In genomic region chr13:40639226-40639681, GRCh38 we compare ENCODE assay signal across 9 cellular contexts. TPM values are rescaled to one million over a fixed set of nuclear protein-coding genes. Genes with fewer than 3 reads are reported as not detected.
DNase-seq lines count a peak whose midpoint lies in the region; ATAC-seq, FAIRE-seq and TF ChIP-seq lines count a peak whose summit lies in the region.
"Had no signal": no experiment of that assay in that cellular context is flagged by ENCODE, and none has a peak within 500 bp of the region (broad histone marks: within the 10 kb centered on the region; RNA-seq: fewer than 3 reads in every experiment).

No MANE protein-coding gene starts in this region.

- peaks cover 37% of the 10 kb centered on the region for H4K20me1 ChIP-seq in astrocyte (ENCODE audit: insufficient read depth, low read length)

- H3K4me3 Mint-ChIP-seq in activated CD4-positive, alpha-beta T cell treated with anti-CD3 and anti-CD28 coated beads for 36 hours: no peak overlapping the region
- no peak overlapping the region for H3K4me3 Mint-ChIP-seq in activated CD4-positive, alpha-beta T cell treated with anti-CD3 and anti-CD28 coated beads, Interleukin-2, amount 10 ng/mL, durations not matched to agents 24 days and 14 days
- H3K4me3 Mint-ChIP-seq in astrocyte (ENCODE audit: unreplicated experiment): no peak overlapping the region
- H3K4me3 Mint-ChIP-seq: activated CD4-positive, alpha-beta memory T cell treated with anti-CD3 and anti-CD28 coated beads, Interleukin-2, amount 10 ng/mL, durations not matched to agents 7 days and 5 days had no signal

- CTCF ChIA-PET in activated CD4-positive, alpha-beta T cell treated with anti-CD3 and anti-CD28 coated beads for 36 hours (lab: Charles Lee): interaction anchor here (0.9 to 2.8 kb wide), 2 partner anchors 13 to 14 kb away, joined by 5 to 8 read pairs; no protein-coding TSS in a partner anchor

- TF ChIP-seq CTCF in astrocyte (IDR thresholded peaks at IDR 0.05; ENCODE audit: insufficient read depth, low read depth, low read length) (no peak), right lobe of liver (IDR thresholded peaks at IDR 0.05) (no peak), thyroid gland (IDR thresholded peaks at IDR 0.05) (no peak)

- H3K27ac Mint-ChIP-seq in activated CD4-positive, alpha-beta T cell treated with anti-CD3 and anti-CD28 coated beads for 36 hours: peak overlapping the region; percentile 22
- no peak overlapping the region for H3K27ac Mint-ChIP-seq in activated CD4-positive, alpha-beta T cell treated with anti-CD3 and anti-CD28 coated beads, Interleukin-2, amount 10 ng/mL, durations not matched to agents 24 days and 14 days
- peak overlapping the region; percentile 84 for H3K27ac Mint-ChIP-seq in astrocyte (ENCODE audit: unreplicated experiment)

- H3K4me3 ChIP-seq in astrocyte (ENCODE audit: insufficient read depth, low read depth, low read length) (no peak overlapping the region), right lobe of liver (no peak overlapping the region), thyroid gland (replicated peaks in 1 of 3) (no peak overlapping the region)

- TF ChIP-seq POLR2A in right lobe of liver (IDR thresholded peaks at IDR 0.05): no peak
- TF ChIP-seq POLR2A in thyroid gland (IDR thresholded peaks at IDR 0.05): no peak

- H3K9me3 ChIP-seq in astrocyte (ENCODE audit: insufficient read depth, low read depth, low read length): no peaks in the 10 kb centered on the region
- H3K9me3 ChIP-seq in right lobe of liver: no peaks in the 10 kb centered on the region
- H3K9me3 ChIP-seq in thyroid gland: no peaks in the 10 kb centered on the region

- intact Hi-C loops in activated CD4-positive, alpha-beta T cell treated with anti-CD3 and anti-CD28 coated beads for 36 hours (cut with DNase I, micrococcal nuclease): no loop called here
- intact Hi-C loops in activated CD4-positive, alpha-beta T cell treated with anti-CD3 and anti-CD28 coated beads, Interleukin-2, amount 10 ng/mL, durations not matched to agents 24 days and 14 days (cut with micrococcal nuclease): no loop called here
- intact Hi-C loops in right lobe of liver (cut with DNase I): no loop called here
- intact Hi-C loops in thyroid gland (cut with DNase I): no loop called here

- peaks cover 9% of the 10 kb centered on the region for H3K79me2 ChIP-seq in astrocyte (ENCODE audit: insufficient read depth, low read length)

- POLR2A ChIA-PET in activated CD4-positive, alpha-beta T cell treated with anti-CD3 and anti-CD28 coated beads for 36 hours (lab: Charles Lee): no interaction called here

- peaks cover 27% of the 10 kb centered on the region for H3K36me3 Mint-ChIP-seq in activated CD4-positive, alpha-beta T cell treated with anti-CD3 and anti-CD28 coated beads for 36 hours (ENCODE audit: low read depth)
- H3K36me3 Mint-ChIP-seq in activated CD4-positive, alpha-beta T cell treated with anti-CD3 and anti-CD28 coated beads, Interleukin-2, amount 10 ng/mL, durations not matched to agents 24 days and 14 days (ENCODE audit: low read depth): peaks cover 34% of the 10 kb centered on the region
- peaks cover 1% of the 10 kb centered on the region for H3K36me3 Mint-ChIP-seq in astrocyte (ENCODE audit: low read depth, unreplicated experiment)

- H3K4me2 ChIP-seq in astrocyte (ENCODE audit: low read length): no peak overlapping the region

- H3K4me1 ChIP-seq in astrocyte (ENCODE audit: insufficient read depth, low read length): no peaks in the 10 kb centered on the region
- peaks cover 0 to 38% (median 15%) of the 10 kb centered on the region in 4 donors for H3K4me1 ChIP-seq in right lobe of liver
- H3K4me1 ChIP-seq in thyroid gland: peaks cover 49 to 68% of the 10 kb centered on the region in 2 donors

- H3K27me3 ChIP-seq in astrocyte (ENCODE audit: insufficient read depth, low read length) (no peaks in the 10 kb centered on the region), right lobe of liver (no peaks in the 10 kb centered on the region), thyroid gland (no peaks in the 10 kb centered on the region)

- WGBS in right lobe of liver (ENCODE audit: insufficient coverage, low coverage, low lambda C conversion rate, missing lambda C conversion rate): 26% methylated on average over 4 of the region's 4 CpGs
- 59 to 67% methylated on average over 4 of the region's 4 CpGs for WGBS in thyroid gland, 2 donors

- no peaks in the 10 kb centered on the region for H3K9me3 Mint-ChIP-seq in activated CD4-positive, alpha-beta T cell treated with anti-CD3 and anti-CD28 coated beads for 36 hours (ENCODE audit: low read depth)
- H3K9me3 Mint-ChIP-seq in activated CD4-positive, alpha-beta T cell treated with anti-CD3 and anti-CD28 coated beads, Interleukin-2, amount 10 ng/mL, durations not matched to agents 24 days and 14 days: no peaks in the 10 kb centered on the region
- no peaks in the 10 kb centered on the region for H3K9me3 Mint-ChIP-seq in astrocyte (ENCODE audit: unreplicated experiment)
- H3K9me3 Mint-ChIP-seq: activated CD4-positive, alpha-beta memory T cell treated with anti-CD3 and anti-CD28 coated beads, Interleukin-2, amount 10 ng/mL, durations not matched to agents 7 days and 5 days had no signal

- H3K36me3 ChIP-seq in astrocyte (ENCODE audit: insufficient read depth, low read length) (no peaks in the 10 kb centered on the region), right lobe of liver (no peaks in the 10 kb centered on the region), thyroid gland (no peaks in the 10 kb centered on the region)

- ATAC-seq in activated CD4-positive, alpha-beta T cell treated with anti-CD3 and anti-CD28 coated beads for 36 hours: no peak
- peak; percentile 82 to 95 (median 88) for ATAC-seq in right lobe of liver
- no peak for ATAC-seq in HG03045 (IDR thresholded peaks at IDR 0.05; ENCODE audit: unreplicated experiment)
- no peak for ATAC-seq in GM19351 (IDR thresholded peaks at IDR 0.05; ENCODE audit: unreplicated experiment)
- ATAC-seq in HG02938 (IDR thresholded peaks at IDR 0.05; ENCODE audit: unreplicated experiment): no peak

- H3K27me3 Mint-ChIP-seq in activated CD4-positive, alpha-beta T cell treated with anti-CD3 and anti-CD28 coated beads for 36 hours: no peaks in the 10 kb centered on the region
- H3K27me3 Mint-ChIP-seq in activated CD4-positive, alpha-beta T cell treated with anti-CD3 and anti-CD28 coated beads, Interleukin-2, amount 10 ng/mL, durations not matched to agents 24 days and 14 days: no peaks in the 10 kb centered on the region
- H3K27me3 Mint-ChIP-seq in astrocyte (ENCODE audit: low read depth, unreplicated experiment): no peaks in the 10 kb centered on the region
- H3K27me3 Mint-ChIP-seq: activated CD4-positive, alpha-beta memory T cell treated with anti-CD3 and anti-CD28 coated beads, Interleukin-2, amount 10 ng/mL, durations not matched to agents 7 days and 5 days had no signal

- no peak overlapping the region for H3K27ac ChIP-seq in astrocyte (ENCODE audit: low read depth, low read length)
- peak overlapping the region in 2 of 3 donors; percentile 7 to 35 for H3K27ac ChIP-seq in right lobe of liver
- peak overlapping the region in 2 of 3 donors; percentile 32 to 35 for H3K27ac ChIP-seq in thyroid gland

- FAIRE-seq in astrocyte (lab: Jason Lieb, UNC): no peak

- no peak for DNase-seq in activated CD4-positive, alpha-beta T cell treated with anti-CD3 and anti-CD28 coated beads for 36 hours
- DNase-seq in activated CD4-positive, alpha-beta T cell treated with anti-CD3 and anti-CD28 coated beads, Interleukin-2, amount 10 ng/mL, durations not matched to agents 24 days and 14 days: no peak
- no peak for DNase-seq in astrocyte (ENCODE audit: low read depth)
- peak in 1 of 3 donors; percentile 46 for DNase-seq in right lobe of liver
- no peak for DNase-seq in thyroid gland
- DNase-seq: activated CD4-positive, alpha-beta memory T cell treated with anti-CD3 and anti-CD28 coated beads, Interleukin-2, amount 10 ng/mL, durations not matched to agents 7 days and 5 days had no signal

- no peak overlapping the region for H3K9ac ChIP-seq in astrocyte (ENCODE audit: low read length)

- peaks cover 88% of the 10 kb centered on the region for H3K4me1 Mint-ChIP-seq in activated CD4-positive, alpha-beta T cell treated with anti-CD3 and anti-CD28 coated beads for 36 hours
- peaks cover 68% of the 10 kb centered on the region for H3K4me1 Mint-ChIP-seq in activated CD4-positive, alpha-beta T cell treated with anti-CD3 and anti-CD28 coated beads, Interleukin-2, amount 10 ng/mL, durations not matched to agents 24 days and 14 days
- H3K4me1 Mint-ChIP-seq in astrocyte (ENCODE audit: low read depth, unreplicated experiment): peaks cover 25% of the 10 kb centered on the region

- H2AFZ ChIP-seq in astrocyte (ENCODE audit: low read depth, low read length): no peak overlapping the region

RNA-seq across cellular contexts. Expression of gene FOXO1, which starts 27.2 kb away (rescaled TPM):
- 10 to 100 TPM; 37.5 to 42.5 TPM for total RNA-seq in activated CD4-positive, alpha-beta T cell treated with anti-CD3 and anti-CD28 coated beads for 36 hours
- total RNA-seq in activated CD4-positive, alpha-beta T cell treated with anti-CD3 and anti-CD28 coated beads, Interleukin-2, amount 10 ng/mL, durations not matched to agents 24 days and 14 days: 38.1 and 39.6 TPM in 2 replicates
- total RNA-seq in astrocyte (8.8 and 10.4 TPM in 2 replicates), right lobe of liver (10 to 100 TPM; 12.3 to 27.7 (median 14.6) TPM), thyroid gland (10 to 100 TPM; 65.2 to 92.9 (median 70.0) TPM)

Comparison
In these comparisons a context has a peak if more than half of its experiments do, and no peak if none do; other contexts are left out.
1. ATAC-seq: peak in right lobe of liver (4 of 4); none in activated CD4-positive, alpha-beta T cell treated with anti-CD3 and anti-CD28 coated beads for 36 hours (single experiment), HG03045 (single experiment), GM19351 (single experiment) and HG02938 (single experiment).